36 cellular contexts compared by ENCODE assay signal in genomic region chr2:187493180-187493579, GRCh38. TPM values are rescaled to one million over a fixed set of nuclear protein-coding genes. Genes with fewer than 3 reads are reported as not detected.
DNase-seq lines count a peak whose midpoint lies in the region; ATAC-seq, FAIRE-seq and TF ChIP-seq lines count a peak whose summit lies in the region.
"Had no signal": no experiment of that assay in that cellular context is flagged by ENCODE, and none has a peak within 500 bp of the region (broad histone marks: within the 10 kb centered on the region; RNA-seq: fewer than 3 reads in every experiment).

No MANE protein-coding gene starts in this region.

- H3K36me3 ChIP-seq in HepG2 (replicated peaks in 1 of 2; ENCODE audit: control insufficient read depth in 1 of 2, insufficient read depth in 2 of 2, low read length in 2 of 2), result peaks cover 31 to 79% of the 10 kb centered on the region in 2 experiments
- H3K36me3 ChIP-seq in right lobe of liver, result peaks cover 0 to 28% (median 8%) of the 10 kb centered on the region in 4 donors
- peaks cover 0 to 14% of the 10 kb centered on the region in 2 experiments; a peak in 1 of 3 replicates for H3K36me3 ChIP-seq in HEK293 (ENCODE audit: control insufficient read depth in 2 of 2, insufficient read depth in 1 of 2, low read length in 2 of 2)
- H3K36me3 ChIP-seq in transverse colon, result no peaks in the 10 kb centered on the region
- H3K36me3 ChIP-seq in breast epithelium, result no peaks in the 10 kb centered on the region
- H3K36me3 ChIP-seq: BE2C, BLaER1 had no signal

- H3K4me2 ChIP-seq in HepG2 (ENCODE audit: low read depth, low read length) (no peak overlapping the region), A549 (no peak overlapping the region)
- H3K4me2 ChIP-seq: BLaER1; BLaER1 treated with 17β-estradiol and CSF1 and Interleukin-3, amounts not matched to agents 10 nM and 100 nM had no signal

- H4K20me1 ChIP-seq in HepG2 (ENCODE audit: insufficient read depth, low read length), result peaks cover 22% of the 10 kb centered on the region
- H4K20me1 ChIP-seq: BLaER1; BLaER1 treated with 17β-estradiol and CSF1 and Interleukin-3, amounts not matched to agents 10 nM and 100 nM had no signal

- no peak for TF ChIP-seq CTCF in HepG2 (CRISPR knock-in tag; IDR thresholded peaks at IDR 0.05)
- no peak for TF ChIP-seq CTCF in right lobe of liver (IDR thresholded peaks at IDR 0.05)
- no peak for TF ChIP-seq CTCF in A549 (IDR thresholded peaks at IDR 0.05)
- TF ChIP-seq CTCF in HEK293 (tag by site-specific recombination; IDR thresholded peaks at IDR 0.05), result no peak
- TF ChIP-seq CTCF in endothelial cell (IDR thresholded peaks at IDR 0.05; ENCODE audit: unreplicated experiment), result no peak
- no peak for TF ChIP-seq CTCF in transverse colon (IDR thresholded peaks at IDR 0.05)
- no peak for TF ChIP-seq CTCF in breast epithelium (IDR thresholded peaks at IDR 0.05)

- CTCF ChIA-PET in HepG2 (lab: Yijun Ruan, JAX; ENCODE audit: low intra/inter-chr PET ratio, low total read pairs), result no interaction called here
- CTCF ChIA-PET in A549 (lab: Yijun Ruan, JAX), result interaction anchor here (4.2 kb wide), 1 partner anchor 87 kb away, joined by 33 read pairs; no protein-coding TSS in a partner anchor
- CTCF ChIA-PET in HEK293 (lab: Yijun Ruan, JAX), result interaction anchor here (0.6 to 1.2 kb wide), 2 partner anchors 88 to 1321 kb away, joined by 3 to 4 read pairs; no protein-coding TSS in a partner anchor
- CTCF ChIA-PET in activated naive CD4-positive, alpha-beta T cell treated with anti-CD3 and anti-CD28 coated beads for 36 hours (lab: Charles Lee), result interaction anchor here (1.1 kb wide), 1 partner anchor 88 kb away, joined by 3 read pairs; no protein-coding TSS in a partner anchor

- intact Hi-C loops in HepG2 (cut with micrococcal nuclease; ENCODE audit: unreplicated experiment) (no loop called here), right lobe of liver (cut with DNase I) (no loop called here), transverse colon (cut with DNase I; ENCODE audit: low total_unique reads) (no loop called here), breast epithelium (cut with DNase I; ENCODE audit: low total_unique reads) (no loop called here)
- intact Hi-C loops in activated naive CD4-positive, alpha-beta T cell treated with anti-CD3 and anti-CD28 coated beads for 36 hours (cut with micrococcal nuclease), result no loop called here

- H3K27me3 ChIP-seq in HepG2 (ENCODE audit: control insufficient read depth in 1 of 2, insufficient read depth in 2 of 2, low read length in 2 of 2) (no peaks in the 10 kb centered on the region), right lobe of liver (no peaks in the 10 kb centered on the region), transverse colon (no peaks in the 10 kb centered on the region), breast epithelium (no peaks in the 10 kb centered on the region)
- H3K27me3 ChIP-seq: BE2C; BLaER1; BLaER1 treated with 17β-estradiol and CSF1 and Interleukin-3, amounts not matched to agents 10 nM and 100 nM had no signal

- ATAC-seq in HepG2 (peak; percentile 49), right lobe of liver (no peak), A549 (no peak)
- ATAC-seq: CD8-positive, alpha-beta T cell had no signal

- TF ChIP-seq POLR2A in HepG2 (IDR thresholded peaks at IDR 0.05; ENCODE audit: insufficient read depth in 1 of 2, low read depth in 2 of 2, low read length in 2 of 2) (no peak), right lobe of liver (IDR thresholded peaks at IDR 0.05) (no peak), A549 (IDR thresholded peaks at IDR 0.05; ENCODE audit: low read length) (no peak), transverse colon (IDR thresholded peaks at IDR 0.05) (no peak), breast epithelium (IDR thresholded peaks at IDR 0.05) (no peak)

- no peak overlapping the region for H3K27ac Mint-ChIP-seq in endothelial cell (ENCODE audit: unreplicated experiment)
- no peak overlapping the region for H3K27ac Mint-ChIP-seq in activated naive CD4-positive, alpha-beta T cell treated with anti-CD3 and anti-CD28 coated beads for 36 hours
- H3K27ac Mint-ChIP-seq: B cell; CD4-positive, alpha-beta memory T cell; CD4-positive, alpha-beta T cell; CD4-positive, CD25-positive, alpha-beta regulatory T cell; CD8-positive, alpha-beta memory T cell; CD8-positive, alpha-beta T cell had no signal

- H3K27ac ChIP-seq in HepG2 (ENCODE audit: extremely low read length, insufficient read depth, low read length) (no peak overlapping the region), right lobe of liver (no peak overlapping the region), A549 (no peak overlapping the region), HEK293 (ENCODE audit: extremely low read depth, low read depth, low read length) (no peak overlapping the region), transverse colon (no peak overlapping the region), breast epithelium (no peak overlapping the region)
- H3K27ac ChIP-seq: 22Rv1; BLaER1; BLaER1 treated with 17β-estradiol and CSF1 and Interleukin-3, amounts not matched to agents 10 nM and 100 nM; C4-2B had no signal

- H3K9me3 Mint-ChIP-seq in endothelial cell (ENCODE audit: unreplicated experiment), result no peaks in the 10 kb centered on the region
- H3K9me3 Mint-ChIP-seq in activated naive CD4-positive, alpha-beta T cell treated with anti-CD3 and anti-CD28 coated beads for 36 hours, result peaks cover 9% of the 10 kb centered on the region
- H3K9me3 Mint-ChIP-seq: CD4-positive, alpha-beta T cell; CD8-positive, alpha-beta memory T cell had no signal

- peaks cover 9% of the 10 kb centered on the region for H3K79me2 ChIP-seq in HepG2 (ENCODE audit: insufficient read depth, low read length)

- in situ Hi-C loops in HepG2 (cut with HindIII; ENCODE audit: extremely low pct_ligation_motif_present, low pct_unique_long_range_greater_than_20kb) (no loop called here), transverse colon (cut with MboI; ENCODE audit: low pct_ligation_motif_present in 1 of 4, low pct_unique_long_range_greater_than_20kb in 1 of 4, low sequenced_read_pairs in 3 of 4) (loop anchor here in 1 of 4 donors (25.0 kb wide), 1 partner anchor 344 kb away; no protein-coding TSS in a partner anchor)

- H3K9ac ChIP-seq in HepG2 (ENCODE audit: insufficient read depth, low read depth, low read length), result no peak overlapping the region
- H3K9ac ChIP-seq: BLaER1; BLaER1 treated with 17β-estradiol and CSF1 and Interleukin-3, amounts not matched to agents 10 nM and 100 nM had no signal

- no TSS peak for BruUV-seq in HepG2 (replicated peaks; lab: Mats Ljungman, UMichigan)

- no peak for FAIRE-seq in HepG2 (lab: Jason Lieb, UNC)
- no peak for FAIRE-seq in A549 (lab: Jason Lieb, UNC)
- FAIRE-seq: A204.1, D721Med had no signal

- H3K36me3 Mint-ChIP-seq in endothelial cell (ENCODE audit: low read depth, unreplicated experiment), result peaks cover 61% of the 10 kb centered on the region
- H3K36me3 Mint-ChIP-seq in activated naive CD4-positive, alpha-beta T cell treated with anti-CD3 and anti-CD28 coated beads for 36 hours (ENCODE audit: low read depth), result no peaks in the 10 kb centered on the region
- H3K36me3 Mint-ChIP-seq: CD14-positive monocyte; CD4-positive, alpha-beta memory T cell; CD4-positive, CD25-positive, alpha-beta regulatory T cell; CD8-positive, alpha-beta memory T cell; CD8-positive, alpha-beta T cell had no signal

- no peak for TF ChIP-seq EP300 in HepG2 (IDR thresholded peaks at IDR 0.05; ENCODE audit: low read depth in 2 of 2, low read length in 2 of 2)
- TF ChIP-seq EP300 in HepG2 (CRISPR knock-in tag; IDR thresholded peaks at IDR 0.05; ENCODE audit: borderline replicate concordance), result no peak
- TF ChIP-seq EP300 in A549 (IDR thresholded peaks at IDR 0.05), result no peak
- TF ChIP-seq EP300 in transverse colon (IDR thresholded peaks at IDR 0.05; ENCODE audit: low read depth), result no peak

- H3K4me3 Mint-ChIP-seq in endothelial cell (ENCODE audit: unreplicated experiment), result peak overlapping the region; percentile 82
- H3K4me3 Mint-ChIP-seq in activated naive CD4-positive, alpha-beta T cell treated with anti-CD3 and anti-CD28 coated beads for 36 hours, result no peak overlapping the region
- H3K4me3 Mint-ChIP-seq: B cell; CD14-positive monocyte; CD4-positive, alpha-beta memory T cell; CD4-positive, alpha-beta T cell; CD4-positive, CD25-positive, alpha-beta regulatory T cell; CD8-positive, alpha-beta memory T cell; CD8-positive, alpha-beta T cell had no signal

- H3K4me1 ChIP-seq in HepG2 (ENCODE audit: insufficient read depth, low read length) (no peaks in the 10 kb centered on the region), right lobe of liver (peaks cover 0 to 10% (median 5%) of the 10 kb centered on the region in 4 donors), A549 (no peaks in the 10 kb centered on the region), HEK293 (ENCODE audit: control insufficient read depth, insufficient read depth, low read length) (no peaks in the 10 kb centered on the region), transverse colon (no peaks in the 10 kb centered on the region), breast epithelium (no peaks in the 10 kb centered on the region)
- H3K4me1 ChIP-seq: BE2C; BLaER1; BLaER1 treated with 17β-estradiol and CSF1 and Interleukin-3, amounts not matched to agents 10 nM and 100 nM; Caco-2 had no signal

- H3K4me1 Mint-ChIP-seq in endothelial cell (ENCODE audit: unreplicated experiment), result peaks cover 7% of the 10 kb centered on the region
- no peaks in the 10 kb centered on the region for H3K4me1 Mint-ChIP-seq in activated naive CD4-positive, alpha-beta T cell treated with anti-CD3 and anti-CD28 coated beads for 36 hours (ENCODE audit: low read depth)
- H3K4me1 Mint-ChIP-seq: B cell; CD14-positive monocyte; CD4-positive, CD25-positive, alpha-beta regulatory T cell; CD8-positive, alpha-beta memory T cell had no signal

- 94% methylated on average over 5 of the region's 5 CpGs for WGBS in HepG2 (ENCODE audit: low lambda C conversion rate)
- 90% methylated on average over 2 of the region's 5 CpGs for WGBS in right lobe of liver (ENCODE audit: insufficient coverage, low coverage, low lambda C conversion rate, missing lambda C conversion rate)
- WGBS in A549 (ENCODE audit: missing lambda C conversion rate), result 88% methylated on average over 5 of the region's 5 CpGs
- 97% methylated on average over 5 of the region's 5 CpGs; no CpG with 5 or more reads in 1 of the 2 donors for WGBS in transverse colon (ENCODE audit: low coverage in 1 of 2), 2 donors

- POLR2A ChIA-PET in HepG2 (lab: Yijun Ruan, JAX), result interaction anchor here (0.6 kb wide), 1 partner anchor 58 kb away, joined by 3 read pairs; no protein-coding TSS in a partner anchor
- POLR2A ChIA-PET in A549 (lab: Yijun Ruan, JAX), result no interaction called here
- POLR2A ChIA-PET in HEK293 (lab: Yijun Ruan, JAX), result no interaction called here

- H3K27me3 Mint-ChIP-seq in endothelial cell (ENCODE audit: unreplicated experiment), result peaks cover 5% of the 10 kb centered on the region
- H3K27me3 Mint-ChIP-seq in activated naive CD4-positive, alpha-beta T cell treated with anti-CD3 and anti-CD28 coated beads for 36 hours (ENCODE audit: low read depth), result no peaks in the 10 kb centered on the region
- H3K27me3 Mint-ChIP-seq: B cell; CD4-positive, alpha-beta memory T cell; CD4-positive, CD25-positive, alpha-beta regulatory T cell; CD8-positive, alpha-beta memory T cell had no signal

- DNase-seq in HepG2 (ENCODE audit: low spot score) (no peak), right lobe of liver (no peak), A549 (ENCODE audit: low read depth in 1 of 2, low spot score in 1 of 2) (no peak), endothelial cell (ENCODE audit: low spot score) (no peak), transverse colon (no peak), breast epithelium (ENCODE audit: low spot score in 2 of 2) (no peak)
- no peak for DNase-seq in activated naive CD4-positive, alpha-beta T cell treated with anti-CD3 and anti-CD28 coated beads for 36 hours
- DNase-seq: 8988T; ACHN; AML-193; BE2C; C1 segment of cervical spinal cord; Caco-2; Calu3; CD4-positive, alpha-beta memory T cell; CD4-positive, alpha-beta T cell; CD4-positive, CD25-positive, alpha-beta regulatory T cell; CD8-positive, alpha-beta memory T cell; CD8-positive, alpha-beta T cell; COR-L47; DMS 273 treated with DMSO at 0.1 percent for 48 hours; DMS153; DMS53; DMS79; DMS79 treated with DMSO at 0.1 percent for 48 hours; DND-41; EL had no signal

- H3K9me3 ChIP-seq in HepG2 (ENCODE audit: low read length) (0 out of 2 replicates have a peak, but pooled peaks cover 14% of the 10 kb centered on the region), right lobe of liver (no peaks in the 10 kb centered on the region), A549 (peaks cover 8% of the 10 kb centered on the region), HEK293 (ENCODE audit: control insufficient read depth, insufficient read depth, low read depth, low read length) (no peaks in the 10 kb centered on the region), transverse colon (no peaks in the 10 kb centered on the region), breast epithelium (no peaks in the 10 kb centered on the region)
- H3K9me3 ChIP-seq: BE2C had no signal

- no peak overlapping the region for H3K4me3 ChIP-seq in HepG2 (replicated peaks in 1 of 3; ENCODE audit: insufficient read depth in 1 of 3, low read depth in 2 of 3, low read length in 3 of 3)
- no peak overlapping the region for H3K4me3 ChIP-seq in right lobe of liver
- no peak overlapping the region for H3K4me3 ChIP-seq in A549
- no peak overlapping the region for H3K4me3 ChIP-seq in HEK293 (ENCODE audit: low read depth, low read length)
- no peak overlapping the region for H3K4me3 ChIP-seq in transverse colon
- no peak overlapping the region for H3K4me3 ChIP-seq in breast epithelium
- H3K4me3 ChIP-seq: BLaER1; BLaER1 treated with 17β-estradiol and CSF1 and Interleukin-3, amounts not matched to agents 10 nM and 100 nM had no signal

- no peak overlapping the region for H2AFZ ChIP-seq in HepG2 (ENCODE audit: low read length)

- TF ChIP-seq RAD21 in HepG2 (CRISPR knock-in tag; IDR thresholded peaks at IDR 0.05) (no peak), A549 (conservative IDR thresholded peaks at IDR 0.05 in 1 of 2, IDR thresholded peaks at IDR 0.05 in 1 of 2) (no peak)

RNA-seq across cellular contexts. Expression of gene CALCRL, which starts 45.1 kb away (rescaled TPM):
- total RNA-seq in HepG2 (2016; rRNA removed; fragmentation: Illumina TruSeq; extraction: Trizol) (0.02 TPM in 1 of 2 replicates, not detected in the other), right lobe of liver (10 to 100 TPM in 1 of 6 experiments, 1 to 10 TPM in 5; 3.7 to 13.9 (median 8.2) TPM), endothelial cell (ENCODE audit: unreplicated experiment) (129 TPM), transverse colon (1 to 10 TPM in 3 of 4 donors, under 1 TPM in 1; 0.60 to 7.6 (median 3.6) TPM), breast epithelium (100 to 1,000 TPM in 1 of 3 donors, 10 to 100 TPM in 2; 40.4 to 164 (median 57.4) TPM)
- total RNA-seq in HepG2 (2016; cell fraction: cytosol; rRNA removed; fragmentation: Illumina TruSeq; extraction: Trizol; ENCODE audit: low read depth), result not detected in 2 replicates
- 0.15 TPM in 1 of 2 replicates, not detected in the other for total RNA-seq in HepG2 (2016; cell fraction: insoluble cytoplasmic fraction; rRNA removed; fragmentation: Illumina TruSeq; extraction: Trizol)
- 0.21 TPM in 1 of 2 replicates, not detected in the other for total RNA-seq in HepG2 (2016; cell fraction: membrane; rRNA removed; fragmentation: Illumina TruSeq; extraction: Trizol)
- not detected in 2 replicates for total RNA-seq in HepG2 (2016; cell fraction: nucleus; rRNA removed; fragmentation: Illumina TruSeq; extraction: Trizol)
- polyA plus RNA-seq in HepG2 (2011; rRNA removed) (0.18 TPM in 1 of 2 replicates, not detected in the other), A549 (2011; rRNA removed) (0.90 and 1.5 TPM in 2 replicates), A549 (2017; fragmentation: RNase III; extraction: RNeasy Plus Mini Kit Qiagen cat#74134 plus additional on column Dnase treatment) (0.01 to 0.08 TPM (median 0.05 TPM) in 3 replicates)
- 0.09 TPM in 1 of 2 replicates, not detected in the other for polyA plus RNA-seq in HepG2 (2011; cell fraction: cytosol; rRNA removed)
- 0.03 TPM in 1 of 2 replicates, not detected in the other for polyA plus RNA-seq in HepG2 (2011; cell fraction: nucleus; rRNA removed)
- polyA plus RNA-seq in HepG2 (2012), result 0.20 and 0.66 TPM in 2 replicates
- polyA plus RNA-seq in HepG2 (2016; cell fraction: cytosol; fragmentation: Illumina TruSeq; extraction: Trizol; ENCODE audit: low read depth), result not detected in 2 replicates
- polyA plus RNA-seq in HepG2 (2016; cell fraction: insoluble cytoplasmic fraction; fragmentation: Illumina TruSeq; extraction: Trizol; ENCODE audit: low read depth), result not detected in 2 replicates
- not detected in 2 replicates for polyA plus RNA-seq in HepG2 (2016; cell fraction: membrane; fragmentation: Illumina TruSeq; extraction: Trizol; ENCODE audit: low read depth)
- polyA plus RNA-seq in HepG2 (2016; cell fraction: nucleus; fragmentation: Illumina TruSeq; extraction: Trizol; ENCODE audit: insufficient read depth, low read depth), result not detected in 2 replicates
- polyA minus RNA-seq in HepG2 (2011; rRNA and poly(A)+ RNA removed; ENCODE audit: low replicate concordance), result not detected in 2 replicates
- not detected in 2 replicates for polyA minus RNA-seq in HepG2 (2011; cell fraction: cytosol; rRNA and poly(A)+ RNA removed)
- 0.26 and 0.87 TPM in 2 replicates for polyA minus RNA-seq in HepG2 (2011; cell fraction: nucleus; rRNA and poly(A)+ RNA removed)
- polyA plus RNA-seq in A549 (2012; cell fraction: cytosol; rRNA removed), result 0.08 and 0.09 TPM in 2 replicates
- polyA plus RNA-seq in A549 (2012; cell fraction: nucleus; rRNA removed), result 0.06 and 0.20 TPM in 2 replicates
- 0.49 and 1.4 TPM in 2 replicates for polyA minus RNA-seq in A549 (2011; rRNA and poly(A)+ RNA removed)
- 1 to 10 TPM; 1.1 to 1.6 TPM for total RNA-seq in activated naive CD4-positive, alpha-beta T cell treated with anti-CD3 and anti-CD28 coated beads for 36 hours
- total RNA-seq: Caco-2; CD8-positive, alpha-beta memory T cell had no signal
- polyA plus RNA-seq: CD4-positive, alpha-beta memory T cell had no signal
